In genomic region chr11:44596541-44597276, GRCh38 we compare ENCODE assay signal across 8 cellular contexts. TPM values are rescaled to one million over a fixed set of nuclear protein-coding genes. Genes with fewer than 3 reads are reported as not detected.
A peak's percentile ranks its signal among the peaks of the same experiment; 100 is the strongest.
DNase-seq lines count a peak whose midpoint lies in the region; ATAC-seq and TF ChIP-seq lines count a peak whose summit lies in the region.

No MANE protein-coding gene starts in this region.

- H3K9me3 ChIP-seq in right cardiac atrium (ENCODE audit: control insufficient read depth, low read length) (no peaks in the 10 kb centered on the region), BE2C (no peaks in the 10 kb centered on the region), colonic mucosa (no peaks in the 10 kb centered on the region)

- 80% methylated on average over 12 of the region's 12 CpGs for WGBS in right cardiac atrium

- H3K27ac Mint-ChIP-seq in stimulated activated memory B cell treated with anti-CD40 and anti-IgM and Interleukin-4, amounts not matched to agents 10 μg/mL and 1 μg/mL and 100 μg/mL, for 72 hours = peak overlapping the region; percentile 91

- intact Hi-C loops in right cardiac atrium (cut with DNase I) = no loop called here
- intact Hi-C loops in colonic mucosa (cut with DNase I) = no loop called here

- ATAC-seq in GM18873 (IDR thresholded peaks at IDR 0.05; ENCODE audit: low FRiP score, unreplicated experiment) (peak; percentile 47), HG03342 (IDR thresholded peaks at IDR 0.05; ENCODE audit: unreplicated experiment) (peak; percentile 31), right cardiac atrium (peak; percentile 2 to 6), HG02840 (IDR thresholded peaks at IDR 0.05; ENCODE audit: low FRiP score, unreplicated experiment) (no peak)
- ATAC-seq in stimulated activated memory B cell treated with anti-CD40 and anti-IgM and Interleukin-4, amounts not matched to agents 10 μg/mL and 1 μg/mL and 100 μg/mL, for 72 hours = peak; percentile 66

- H3K27me3 Mint-ChIP-seq in stimulated activated memory B cell treated with anti-CD40 and anti-IgM and Interleukin-4, amounts not matched to agents 10 μg/mL and 1 μg/mL and 100 μg/mL, for 72 hours = no peaks in the 10 kb centered on the region

- no peaks in the 10 kb centered on the region for H3K27me3 ChIP-seq in right cardiac atrium (ENCODE audit: control insufficient read depth, insufficient read depth)
- H3K27me3 ChIP-seq in BE2C = no peaks in the 10 kb centered on the region
- no peaks in the 10 kb centered on the region for H3K27me3 ChIP-seq in colonic mucosa

- no peak overlapping the region for H3K4me3 ChIP-seq in right cardiac atrium (ENCODE audit: low read length)
- H3K4me3 ChIP-seq in BE2C (ENCODE audit: low read depth, low read length) = no peak overlapping the region
- H3K4me3 ChIP-seq in colonic mucosa = no peak overlapping the region

- H3K9ac ChIP-seq in colonic mucosa (ENCODE audit: low read depth in 2 of 2, low read length in 2 of 2) = no peak overlapping the region

- H3K27ac ChIP-seq in right cardiac atrium (ENCODE audit: low read length) (peak overlapping the region; percentile 66), colonic mucosa (no peak overlapping the region)

- peak; percentile 76 for DNase-seq in activated CD8-positive, alpha-beta memory T cell treated with anti-CD3 and anti-CD28 coated beads for 24 hours
- peak in 2 of 3 donors; percentile 49 to 71 for DNase-seq in right cardiac atrium
- no peak for DNase-seq in BE2C
- no peak for DNase-seq in colonic mucosa

- peak overlapping the region; percentile 64 for H3K4me3 Mint-ChIP-seq in stimulated activated memory B cell treated with anti-CD40 and anti-IgM and Interleukin-4, amounts not matched to agents 10 μg/mL and 1 μg/mL and 100 μg/mL, for 72 hours

- H3K36me3 ChIP-seq in BE2C = no peaks in the 10 kb centered on the region
- H3K36me3 ChIP-seq in colonic mucosa = no peaks in the 10 kb centered on the region

- H3K4me1 ChIP-seq in right cardiac atrium (ENCODE audit: control insufficient read depth, insufficient read depth, low read length) = peaks cover 10% of the 10 kb centered on the region
- no peaks in the 10 kb centered on the region for H3K4me1 ChIP-seq in BE2C
- peaks cover 7% of the 10 kb centered on the region for H3K4me1 ChIP-seq in colonic mucosa

- H3K36me3 Mint-ChIP-seq in stimulated activated memory B cell treated with anti-CD40 and anti-IgM and Interleukin-4, amounts not matched to agents 10 μg/mL and 1 μg/mL and 100 μg/mL, for 72 hours = peaks cover 64% of the 10 kb centered on the region

- TF ChIP-seq CTCF in BE2C (IDR thresholded peaks at IDR 0.05; ENCODE audit: low read depth, low read length) = no peak
- TF ChIP-seq CTCF in colonic mucosa (IDR thresholded peaks at IDR 0.05) = no peak

- H3K4me1 Mint-ChIP-seq in stimulated activated memory B cell treated with anti-CD40 and anti-IgM and Interleukin-4, amounts not matched to agents 10 μg/mL and 1 μg/mL and 100 μg/mL, for 72 hours = peaks cover 100% of the 10 kb centered on the region

- H3K9me3 Mint-ChIP-seq in stimulated activated memory B cell treated with anti-CD40 and anti-IgM and Interleukin-4, amounts not matched to agents 10 μg/mL and 1 μg/mL and 100 μg/mL, for 72 hours = no peaks in the 10 kb centered on the region

RNA-seq across cellular contexts. Expression of gene CD82, which starts 31.2 kb away (rescaled TPM):
- total RNA-seq in right cardiac atrium (10 to 100 TPM; 16.7 to 33.6 (median 27.3) TPM), colonic mucosa (10 to 100 TPM; 36.2 to 41.6 TPM)
- polyA plus RNA-seq in right cardiac atrium = 23.8 TPM
- polyA plus RNA-seq in BE2C (2012; ENCODE audit: insufficient read depth, insufficient read length, low read depth) = 1.3 TPM

Comparison
In these comparisons a context has a peak if more than half of its experiments do, and no peak if none do; other contexts are left out.
1. DNase-seq: peak in activated CD8-positive, alpha-beta memory T cell treated with anti-CD3 and anti-CD28 coated beads for 24 hours (single experiment) and right cardiac atrium (2 of 3); none in BE2C (single experiment) and colonic mucosa (single experiment).